8 cellular contexts compared by ENCODE assay signal in genomic region chr4:122826596-122827257, GRCh38. TPM values are rescaled to one million over a fixed set of nuclear protein-coding genes. Genes with fewer than 3 reads are reported as not detected.
DNase-seq lines count a peak whose midpoint lies in the region; ATAC-seq, FAIRE-seq and TF ChIP-seq lines count a peak whose summit lies in the region.

FGF2 (plus strand) TSS chr4:122826831; CDS start chr4:122827175, 344 bp downstream.

- in situ Hi-C loops in GM13977 (cut with MboI; ENCODE audit: low pct_unique_long_range_greater_than_20kb, low sequenced_read_pairs, unreplicated experiment): no loop called here
- in situ Hi-C loops in Panc1 (cut with HindIII; ENCODE audit: low pct_unique_long_range_greater_than_20kb, low sequenced_read_pairs): no loop called here

- H3K27ac Mint-ChIP-seq in MCF 10A (ENCODE audit: low read depth, unreplicated experiment): peak within 1 kb of the TSS; percentile 91

- intact Hi-C loops in Panc1 (cut with micrococcal nuclease; ENCODE audit: unreplicated experiment) (loop anchor here (5.0 kb wide), 2 partner anchors 44 to 69 kb away; no protein-coding TSS in a partner anchor), MCF 10A (cut with micrococcal nuclease) (loop anchor here (2.0 to 5.0 kb wide), 3 partner anchors 28 to 71 kb away; no protein-coding TSS in a partner anchor)

- no peaks in the 10 kb centered on the region for H3K36me3 ChIP-seq in Panc1 (ENCODE audit: control insufficient read depth, insufficient read depth, low read length)
- peaks cover 28% of the 10 kb centered on the region for H3K36me3 ChIP-seq in iPS-18a (ENCODE audit: control insufficient read depth, low read depth, low read length)

- no peaks in the 10 kb centered on the region for H3K9me3 ChIP-seq in A549
- H3K9me3 ChIP-seq in Panc1 (ENCODE audit: control insufficient read depth, insufficient read depth, low read depth, low read length): no peaks in the 10 kb centered on the region
- H3K9me3 ChIP-seq in iPS-18a (ENCODE audit: control insufficient read depth, low read depth, low read length): no peaks in the 10 kb centered on the region

- peaks cover 22% of the 10 kb centered on the region for H3K4me1 Mint-ChIP-seq in MCF 10A (ENCODE audit: insufficient read depth, unreplicated experiment)

- DNase-seq in A549 (ENCODE audit: low read depth in 1 of 2, low spot score in 1 of 2) (peak; percentile 28 to 54), GM13977 (ENCODE audit: low spot score) (peak; percentile 68), Panc1 (ENCODE audit: low read depth, low spot score) (no peak), MCF 10A (ENCODE audit: unreplicated experiment) (peak; percentile 42), retinal pigment epithelial cell (ENCODE audit: low read depth) (no peak)

- no peak for TF ChIP-seq RAD21 in A549 (conservative IDR thresholded peaks at IDR 0.05 in 1 of 2, IDR thresholded peaks at IDR 0.05 in 1 of 2)

- H3K4me1 ChIP-seq in A549: peaks cover 37% of the 10 kb centered on the region
- peaks cover 16% of the 10 kb centered on the region for H3K4me1 ChIP-seq in Panc1 (ENCODE audit: control insufficient read depth, insufficient read depth, low read length)
- H3K4me1 ChIP-seq in iPS-18a (ENCODE audit: control insufficient read depth, low read depth, low read length): peaks cover 36% of the 10 kb centered on the region

- no peaks in the 10 kb centered on the region for H3K27me3 ChIP-seq in Panc1 (ENCODE audit: control insufficient read depth, insufficient read depth, low read length)
- peaks cover 5% of the 10 kb centered on the region for H3K27me3 ChIP-seq in iPS-18a (ENCODE audit: control insufficient read depth, insufficient read depth, low read length)

- H3K27me3 Mint-ChIP-seq in MCF 10A (ENCODE audit: insufficient read depth, unreplicated experiment): no peaks in the 10 kb centered on the region

- H3K9ac ChIP-seq in iPS-18a (ENCODE audit: low read length): peak within 1 kb of the TSS; percentile 90

- TF ChIP-seq POLR2A in A549 (IDR thresholded peaks at IDR 0.05; ENCODE audit: low read length): peak; percentile 75

- TF ChIP-seq CTCF in A549 (IDR thresholded peaks at IDR 0.05) (no peak), GM13977 (IDR thresholded peaks at IDR 0.05; ENCODE audit: extremely low read depth, insufficient read depth, missing control alignments) (no peak), Panc1 (IDR thresholded peaks at IDR 0.05) (no peak), MCF 10A (IDR thresholded peaks at IDR 0.05; ENCODE audit: unreplicated experiment) (no peak), retinal pigment epithelial cell (conservative IDR thresholded peaks at IDR 0.05; ENCODE audit: low read depth, low read length) (no peak)

- H3K4me2 ChIP-seq in A549: peak within 1 kb of the TSS; percentile 89

- no peak for FAIRE-seq in A549 (lab: Jason Lieb, UNC)

- POLR2A ChIA-PET in A549 (lab: Yijun Ruan, JAX) (interaction anchor here (1.0 to 1.7 kb wide), 2 partner anchors 43 to 46 kb away, joined by 3 to 4 read pairs; no protein-coding TSS in a partner anchor), Panc1 (lab: Charles Lee) (no interaction called here), MCF 10A (lab: Yijun Ruan, JAX) (interaction anchor here (0.6 to 2.5 kb wide), 17 partner anchors 17 to 95 kb away, joined by 3 to 25 read pairs (median 5); partner anchors contain the start of gene NUDT6)

- no peaks in the 10 kb centered on the region for H3K9me3 Mint-ChIP-seq in MCF 10A (ENCODE audit: unreplicated experiment)

- peak within 1 kb of the TSS; percentile 77 for H3K4me3 Mint-ChIP-seq in MCF 10A (ENCODE audit: unreplicated experiment)

- BruUV-seq in Panc1 (replicated peaks; lab: Mats Ljungman, UMichigan) (no TSS peak), MCF 10A (replicated peaks; lab: Mats Ljungman, UMichigan) (no TSS peak)

- CTCF ChIA-PET in A549 (lab: Yijun Ruan, JAX) (interaction anchor here (0.9 to 1.5 kb wide), 2 partner anchors 69 to 88 kb away, joined by 3 read pairs; no protein-coding TSS in a partner anchor), Panc1 (lab: Charles Lee) (no interaction called here), MCF 10A (lab: Yijun Ruan, JAX) (interaction anchor here (0.8 to 1.6 kb wide), 2 partner anchors 30 to 104 kb away, joined by 3 to 7 read pairs; no protein-coding TSS in a partner anchor)

- H3K4me3 ChIP-seq in A549 (peak within 1 kb of the TSS; percentile 91), Panc1 (ENCODE audit: low read depth in 2 of 2, low read length in 2 of 2) (peak within 1 kb of the TSS; percentile 73 to 77), iPS-18a (ENCODE audit: low read length) (peak within 1 kb of the TSS; percentile 89), retinal pigment epithelial cell (ENCODE audit: low read length) (peak within 1 kb of the TSS; percentile 93)

- H3K36me3 Mint-ChIP-seq in MCF 10A (ENCODE audit: insufficient read depth, unreplicated experiment): peaks cover 6% of the 10 kb centered on the region

- TF ChIP-seq EP300 in A549 (IDR thresholded peaks at IDR 0.05): no peak

- WGBS in A549 (ENCODE audit: missing lambda C conversion rate): 0% methylated on average over 6 of the region's 93 CpGs

- peak; percentile 71 to 76 for ATAC-seq in A549
- peak; percentile 20 for ATAC-seq in HG02852 (IDR thresholded peaks at IDR 0.05; ENCODE audit: unreplicated experiment)
- peak; percentile 77 for ATAC-seq in Panc1
- ATAC-seq in activated CD4-positive, CD25-positive, alpha-beta regulatory T cell treated with anti-CD3 and anti-CD28 coated beads, Interleukin-2, amount 50 U/mL, for 24 hours: no peak

- H3K27ac ChIP-seq in A549 (peak within 1 kb of the TSS; percentile 95 to 99), Panc1 (ENCODE audit: low read length) (peak within 1 kb of the TSS; percentile 89), iPS-18a (ENCODE audit: low read length) (peak within 1 kb of the TSS; percentile 88)

TF ChIP-seq in A549, 52 proteins besides CTCF, POLR2A, EP300 and RAD21:
- TF ChIP-seq FOXS1 (CRISPR knock-in tag; IDR thresholded peaks at IDR 0.05) (no peak), JUN (IDR thresholded peaks at IDR 0.05) (peak in 1 of 2 experiments; percentile 71; a peak in 4 of 5 replicates), CBX8 (IDR thresholded peaks at IDR 0.05) (no peak), BHLHE40 (IDR thresholded peaks at IDR 0.05; ENCODE audit: low read depth, low read length) (no peak), HMGXB4 (CRISPR knock-in tag; IDR thresholded peaks at IDR 0.05; ENCODE audit: borderline replicate concordance) (no peak), KDM1A (IDR thresholded peaks at IDR 0.05; ENCODE audit: low read depth) (no peak)
- TF ChIP-seq, protein P1, sequence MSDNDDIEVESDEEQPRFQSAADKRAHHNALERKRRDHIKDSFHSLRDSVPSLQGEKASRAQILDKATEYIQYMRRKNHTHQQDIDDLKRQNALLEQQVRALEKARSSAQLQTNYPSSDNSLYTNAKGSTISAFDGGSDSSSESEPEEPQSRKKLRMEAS (IDR thresholded peaks at IDR 0.05): peak; percentile 20; the same call in 1 of the 2 replicates

RNA-seq across cellular contexts. Expression of gene FGF2, which starts in this region (rescaled TPM):
- polyA plus RNA-seq in A549 (2011; rRNA removed): 32.5 and 45.2 TPM in 2 replicates
- 8.0 and 10.2 TPM in 2 replicates for polyA plus RNA-seq in A549 (2012; cell fraction: cytosol; rRNA removed)
- polyA plus RNA-seq in A549 (2012; cell fraction: nucleus; rRNA removed): 5.8 and 6.5 TPM in 2 replicates
- 32.4 to 35.1 TPM (median 32.9 TPM) in 3 replicates for polyA plus RNA-seq in A549 (2017; fragmentation: RNase III; extraction: RNeasy Plus Mini Kit Qiagen cat#74134 plus additional on column Dnase treatment)
- 19.3 and 20.7 TPM in 2 replicates for polyA minus RNA-seq in A549 (2011; rRNA and poly(A)+ RNA removed)
- 21.7 TPM for total RNA-seq in Panc1 (2021; ENCODE audit: unreplicated experiment)
- polyA plus RNA-seq in Panc1 (2012; ENCODE audit: insufficient read length): 7.8 TPM
- total RNA-seq in MCF 10A (2022): 132 and 134 TPM in 2 replicates

Comparison
In these comparisons a context has a peak if more than half of its experiments do, and no peak if none do; other contexts are left out.
1. ATAC-seq: peak in A549 (2 of 2), HG02852 (single experiment) and Panc1 (single experiment); none in activated CD4-positive, CD25-positive, alpha-beta regulatory T cell treated with anti-CD3 and anti-CD28 coated beads, Interleukin-2, amount 50 U/mL, for 24 hours (0 of 2).
2. DNase-seq: peak in A549 (2 of 2), GM13977 (single experiment) and MCF 10A (single experiment); none in Panc1 (single experiment) and retinal pigment epithelial cell (single experiment).
3. Peak in every context shown above with its lines, with median percentiles within 50 percentile points of each other: H3K27ac ChIP-seq and H3K4me3 ChIP-seq.